Comparison of ENCODE assay signal across 10 cellular contexts in genomic region chr5:119439140-119439625, GRCh38. TPM values are rescaled to one million over a fixed set of nuclear protein-coding genes. Genes with fewer than 3 reads are reported as not detected.
DNase-seq lines count a peak whose midpoint lies in the region; ATAC-seq and TF ChIP-seq lines count a peak whose summit lies in the region.
"Had no signal": no experiment of that assay in that cellular context is flagged by ENCODE, and none has a peak within 500 bp of the region (broad histone marks: within the 10 kb centered on the region; RNA-seq: fewer than 3 reads in every experiment).

No MANE protein-coding gene starts in this region.

- no peaks in the 10 kb centered on the region for H3K27me3 Mint-ChIP-seq in glutamatergic neuron (ENCODE audit: unreplicated experiment)

- in situ Hi-C loops in SK-MEL-5 (cut with HindIII; ENCODE audit: low pct_unique_long_range_greater_than_20kb, low sequenced_read_pairs), result no loop called here

- peaks cover 0 to 5% (median 0%) of the 10 kb centered on the region in 4 donors for H3K4me1 ChIP-seq in upper lobe of left lung

- H3K27ac Mint-ChIP-seq in glutamatergic neuron (ENCODE audit: unreplicated experiment), result no peak overlapping the region

- no peaks in the 10 kb centered on the region for H3K27me3 ChIP-seq in upper lobe of left lung

- ATAC-seq in Right ventricle myocardium superior (ENCODE audit: poor library complexity), result peak; percentile 41
- peak; percentile 95 for ATAC-seq in left colon
- peak in 1 of 2 donors; percentile 67 for ATAC-seq in upper lobe of left lung (ENCODE audit: low FRiP score in 2 of 2)
- ATAC-seq in HG03139 (IDR thresholded peaks at IDR 0.05; ENCODE audit: unreplicated experiment), result no peak
- no peak for ATAC-seq in HG02571 (IDR thresholded peaks at IDR 0.05; ENCODE audit: unreplicated experiment)

- H3K27ac ChIP-seq in upper lobe of left lung, result peak overlapping the region in 3 of 4 donors; percentile 10 to 48 (median 43)
- H3K27ac ChIP-seq: C4-2B had no signal

- no peaks in the 10 kb centered on the region for H3K36me3 Mint-ChIP-seq in glutamatergic neuron (ENCODE audit: unreplicated experiment)

- H3K4me3 Mint-ChIP-seq in glutamatergic neuron (ENCODE audit: unreplicated experiment), result no peak overlapping the region

- H3K4me1 Mint-ChIP-seq in glutamatergic neuron (ENCODE audit: low read depth, unreplicated experiment), result no peaks in the 10 kb centered on the region

- 42 to 56% methylated on average over 8 of the region's 8 CpGs for WGBS in upper lobe of left lung, 2 donors

- TF ChIP-seq CTCF in upper lobe of left lung (IDR thresholded peaks at IDR 0.05) (no peak), glutamatergic neuron (IDR thresholded peaks at IDR 0.05; ENCODE audit: partially characterized antibody, unreplicated experiment) (no peak)

- H3K36me3 ChIP-seq in upper lobe of left lung, result no peaks in the 10 kb centered on the region

- H3K9me3 ChIP-seq in upper lobe of left lung, result no peaks in the 10 kb centered on the region

- intact Hi-C loops in Right ventricle myocardium superior (cut with DNase I) (no loop called here), cardiac septum (cut with DNase I) (no loop called here), left colon (cut with DNase I, micrococcal nuclease) (no loop called here)

- H3K9me3 Mint-ChIP-seq in glutamatergic neuron (ENCODE audit: unreplicated experiment), result no peaks in the 10 kb centered on the region

- no peak for TF ChIP-seq POLR2A in upper lobe of left lung (IDR thresholded peaks at IDR 0.05)

- peak in 2 of 4 donors; percentile 21 to 26 for TF ChIP-seq EP300 in upper lobe of left lung (IDR thresholded peaks at IDR 0.05)

- DNase-seq in Right ventricle myocardium superior (no peak), cardiac septum (ENCODE audit: low spot score) (no peak), SK-MEL-5 (ENCODE audit: low read depth, low spot score) (peak; percentile 45), left colon (peak; percentile 67 to 88), upper lobe of left lung (peak in 1 of 2 donors; percentile 64), glutamatergic neuron (no peak)
- DNase-seq: NCI-H1417 treated with DMSO at 0.1 percent for 48 hours had no signal

- H3K4me3 ChIP-seq in upper lobe of left lung, result peak overlapping the region in 2 of 4 donors; percentile 13 to 24

RNA-seq across cellular contexts. Expression of gene HSD17B4, which starts 13.1 kb away (rescaled TPM):
- total RNA-seq in Right ventricle myocardium superior (315 TPM), cardiac septum (189 TPM), left colon (100 to 1,000 TPM; 249 to 314 TPM), upper lobe of left lung (100 to 1,000 TPM; 240 to 430 (median 355) TPM), glutamatergic neuron (ENCODE audit: unreplicated experiment) (161 TPM)
- total RNA-seq in SK-MEL-5 (2014; rRNA removed; shearing (Covaris generic)), result 120 and 160 TPM in 2 replicates
- 128 and 131 TPM in 2 replicates for polyA plus RNA-seq in SK-MEL-5 (2015; cell fraction: cytosol; rRNA removed)
- 167 and 249 TPM in 2 replicates for polyA plus RNA-seq in SK-MEL-5 (2015; cell fraction: nucleus; rRNA removed)

Comparison
In these comparisons a context has a peak if more than half of its experiments do, and no peak if none do; other contexts are left out.
1. ATAC-seq: peak in Right ventricle myocardium superior (single experiment) and left colon (single experiment); none in HG03139 (single experiment) and HG02571 (single experiment).
2. DNase-seq: peak in SK-MEL-5 (single experiment) and left colon (2 of 2); none in Right ventricle myocardium superior (single experiment), cardiac septum (single experiment) and glutamatergic neuron (single experiment).